ENCODE assay signal across 15 cellular contexts in the genomic region with DNA sequence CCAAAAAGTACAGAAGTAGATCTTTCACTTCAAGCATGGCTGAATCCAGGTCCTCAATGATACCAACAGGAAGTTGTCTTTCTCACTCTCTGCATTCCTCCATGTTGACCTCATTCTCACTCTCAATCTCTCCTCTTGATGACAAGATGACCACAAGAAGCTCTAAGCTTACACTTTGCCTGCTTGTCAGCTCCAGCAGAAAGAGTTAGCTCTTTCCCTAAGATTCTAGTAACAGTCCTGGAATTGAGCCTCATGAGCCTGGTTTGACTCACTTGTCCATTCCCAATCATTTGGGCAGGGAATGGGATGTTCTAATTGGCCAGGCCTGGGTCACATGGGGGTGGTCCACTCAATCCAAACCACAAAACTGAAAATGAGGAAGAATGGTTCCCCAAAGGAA. TPM values are rescaled to one million over a fixed set of nuclear protein-coding genes. Genes with fewer than 3 reads are reported as not detected.
A peak's percentile ranks its signal among the peaks of the same experiment; 100 is the strongest.
DNase-seq lines count a peak whose midpoint lies in the region; ATAC-seq, FAIRE-seq and TF ChIP-seq lines count a peak whose summit lies in the region.
"Had no signal": no experiment of that assay in that cellular context is flagged by ENCODE, and none has a peak within 500 bp of the region (broad histone marks: within the 10 kb centered on the region; RNA-seq: fewer than 3 reads in every experiment).

No MANE protein-coding gene starts in this region.

- CTCF ChIA-PET in H1 (lab: Charles Lee; ENCODE audit: partially characterized antibody): interaction anchor here (4.5 to 5.5 kb wide), 2 partner anchors 22 to 85 kb away, joined by 25 to 38 read pairs; no protein-coding TSS in a partner anchor

- H2BK120ac ChIP-seq in H1 (replicated peaks; ENCODE audit: low read depth, low read length): no peak overlapping the region

- H3K36me3 ChIP-seq in KMS-11 (ENCODE audit: insufficient read depth): no peaks in the 10 kb centered on the region
- H3K36me3 ChIP-seq in H1 (ENCODE audit: control insufficient read depth in 2 of 4, insufficient read depth in 4 of 4, low read length in 3 of 4): no peaks in the 10 kb centered on the region
- H3K36me3 ChIP-seq in osteoblast (ENCODE audit: insufficient read depth, low read length): no peaks in the 10 kb centered on the region
- H3K36me3 ChIP-seq: colonic mucosa, sigmoid colon had no signal

- H2BK15ac ChIP-seq in H1 (ENCODE audit: low read length): peak overlapping the region; percentile 8; the same call in 1 of the 2 replicates

- H3K27me3 ChIP-seq in KMS-11 (ENCODE audit: insufficient read depth, low read depth) (no peaks in the 10 kb centered on the region), H1 (replicated peaks in 1 of 4; ENCODE audit: control insufficient read depth in 3 of 4, extremely low read depth in 1 of 4, insufficient read depth in 3 of 4, low read length in 3 of 4) (no peaks in the 10 kb centered on the region), osteoblast (ENCODE audit: insufficient read depth, low read length) (no peaks in the 10 kb centered on the region)
- H3K27me3 ChIP-seq: colonic mucosa, sigmoid colon had no signal

- FAIRE-seq in H1 (lab: Jason Lieb, UNC) (no peak), HTR-8/SVneo (lab: Jason Lieb, UNC) (no peak)

- DNase-seq in EH (ENCODE audit: low read depth) (peak; percentile 91), H1 (ENCODE audit: low read depth in 1 of 2, low spot score in 2 of 2) (no peak), osteoblast (ENCODE audit: insufficient read length, low spot score, missing footprints) (peak; percentile 95), HTR-8/SVneo (ENCODE audit: insufficient read length, low spot score) (no peak), NK-92 (lab: John Stamatoyannopoulos, UW; ENCODE audit: unreplicated experiment) (no peak)
- DNase-seq: activated naive CD4-positive, alpha-beta T cell treated with anti-CD3 and anti-CD28 coated beads, Interleukin-2, amount 50 U/mL, for 16 hours; Calu3; colonic mucosa; naive B cell; NCI-H187 treated with DMSO at 0.1 percent for 48 hours; NCI-H774 had no signal

- no peak overlapping the region for H2AK5ac ChIP-seq in H1 (ENCODE audit: low read depth, low read length)

- TF ChIP-seq EP300 in H1 (IDR thresholded peaks at IDR 0.05; ENCODE audit: borderline replicate concordance in 1 of 2, low read depth in 2 of 2, low read length in 2 of 2): no peak

- no peak overlapping the region for H3K56ac ChIP-seq in H1 (replicated peaks; ENCODE audit: insufficient read length, low read depth, low read length)

- TF ChIP-seq CTCF in KMS-11 (conservative IDR thresholded peaks at IDR 0.05; ENCODE audit: low read depth, low read length) (no peak), H1 (IDR thresholded peaks at IDR 0.05; ENCODE audit: control extremely low read depth in 1 of 3, insufficient read depth in 1 of 3, low read depth in 1 of 3, low read length in 3 of 3) (no peak), osteoblast (IDR thresholded peaks at IDR 0.05; ENCODE audit: extremely low read depth, low read depth, low read length) (no peak)

- H3K4me2 ChIP-seq in KMS-11: peak overlapping the region; percentile 48
- no peak overlapping the region for H3K4me2 ChIP-seq in H1 (ENCODE audit: insufficient read depth in 1 of 2, low read depth in 2 of 2, low read length in 2 of 2)
- H3K4me2 ChIP-seq in osteoblast (ENCODE audit: insufficient read depth, low read length): peak overlapping the region; percentile 12

- H3K27ac ChIP-seq in KMS-11 (no peak overlapping the region), H1 (ENCODE audit: low read depth, low read length) (no peak overlapping the region), osteoblast (ENCODE audit: low read depth, low read length) (peak overlapping the region; percentile 78)
- H3K27ac ChIP-seq: colonic mucosa, sigmoid colon had no signal

- no peak for TF ChIP-seq RAD21 in H1 (IDR thresholded peaks at IDR 0.05 in 1 of 2, conservative IDR thresholded peaks at IDR 0.05 in 1 of 2; ENCODE audit: low read depth in 2 of 2, low read length in 2 of 2)

- H3K9ac ChIP-seq in KMS-11 (no peak overlapping the region), H1 (replicated peaks in 1 of 4; ENCODE audit: extremely low read depth in 1 of 4, low read depth in 3 of 4, low read length in 3 of 4) (no peak overlapping the region)

- H3K18ac ChIP-seq in H1 (ENCODE audit: extremely low read depth, low read length): no peak overlapping the region

- TF ChIP-seq POLR2A in H1 (IDR thresholded peaks at IDR 0.05; ENCODE audit: control extremely low read depth in 1 of 2, low read depth in 2 of 2, low read length in 2 of 2): no peak

- no peak overlapping the region for H2BK5ac ChIP-seq in H1 (ENCODE audit: low read depth, low read length)

- H2AFZ ChIP-seq in KMS-11 (ENCODE audit: low read depth) (peak overlapping the region; percentile 52; the same call in 1 of the 2 replicates), H1 (ENCODE audit: low read length) (no peak overlapping the region; the same call in 1 of the 2 replicates), osteoblast (ENCODE audit: low read length) (peak overlapping the region; percentile 60)

- peaks cover 7% of the 10 kb centered on the region; the same call in 1 of the 2 replicates for H3K79me1 ChIP-seq in H1 (ENCODE audit: low read depth, low read length)

- POLR2A ChIA-PET in H1 (lab: Charles Lee; ENCODE audit: partially characterized antibody): interaction anchor here (0.9 kb wide), 1 partner anchor 9 kb away, joined by 3 read pairs; no protein-coding TSS in a partner anchor

- H4K5ac ChIP-seq in H1 (ENCODE audit: insufficient read length, low read depth, low read length): no peak overlapping the region

- H3K9me3 ChIP-seq in H1 (ENCODE audit: insufficient read depth in 2 of 2, low read depth in 1 of 2, low read length in 1 of 2): no peaks in the 10 kb centered on the region
- H3K9me3 ChIP-seq in osteoblast (ENCODE audit: low read depth, low read length): no peaks in the 10 kb centered on the region
- H3K9me3 ChIP-seq: colonic mucosa, sigmoid colon had no signal

- no peak overlapping the region for H4K91ac ChIP-seq in H1 (replicated peaks; ENCODE audit: insufficient read length, low read length)

- no peak overlapping the region for H4K8ac ChIP-seq in H1 (ENCODE audit: extremely low read depth, insufficient read depth, low read length)

- H3K79me2 ChIP-seq in KMS-11 (ENCODE audit: insufficient read depth, low read depth) (peaks cover 17% of the 10 kb centered on the region), H1 (ENCODE audit: control insufficient read depth in 1 of 2, insufficient read depth in 2 of 2, low read length in 2 of 2) (peaks cover 13 to 16% of the 10 kb centered on the region in 2 experiments), osteoblast (ENCODE audit: insufficient read depth, low read length) (peaks cover 17% of the 10 kb centered on the region)

- ATAC-seq in HG03565 (IDR thresholded peaks at IDR 0.05; ENCODE audit: unreplicated experiment): no peak
- ATAC-seq: Right ventricle myocardium inferior had no signal

- H2BK20ac ChIP-seq in H1 (ENCODE audit: low read length): no peak overlapping the region

- peaks cover 4% of the 10 kb centered on the region for H3K23me2 ChIP-seq in H1 (ENCODE audit: low read depth, low read length)

- no peak overlapping the region for H2BK12ac ChIP-seq in H1 (ENCODE audit: low read depth, low read length)

- H4K20me1 ChIP-seq in KMS-11 (ENCODE audit: insufficient read depth) (0 out of 2 replicates have a peak, but pooled peaks cover 10% of the 10 kb centered on the region), H1 (replicated peaks in 1 of 2; ENCODE audit: control insufficient read depth in 1 of 2, insufficient read depth in 2 of 2, low read length in 2 of 2) (peaks cover 7 to 8% of the 10 kb centered on the region in 2 experiments), osteoblast (ENCODE audit: insufficient read depth, low read length) (peaks cover 13% of the 10 kb centered on the region)

- H3K23ac ChIP-seq in H1 (ENCODE audit: insufficient read length): no peak overlapping the region

- no peak overlapping the region for H3K4me3 ChIP-seq in KMS-11 (IDR thresholded peaks at IDR 0.05; ENCODE audit: insufficient read depth, low read depth, low read length)
- H3K4me3 ChIP-seq in H1 (ENCODE audit: extremely low read depth in 1 of 4, insufficient read depth in 2 of 4, low read depth in 3 of 4, low read length in 4 of 4): no peak overlapping the region
- H3K4me3 ChIP-seq in osteoblast (ENCODE audit: insufficient read depth, low read length): no peak overlapping the region
- H3K4me3 ChIP-seq: colonic mucosa, sigmoid colon had no signal

- H3K4ac ChIP-seq in H1 (replicated peaks; ENCODE audit: insufficient read length, low read depth, low read length): no peak overlapping the region

- H3K4me1 ChIP-seq in KMS-11 (ENCODE audit: low read depth, poor library complexity, severe bottlenecking) (peaks cover 30% of the 10 kb centered on the region), H1 (replicated peaks in 1 of 4; ENCODE audit: control insufficient read depth in 3 of 4, insufficient read depth in 4 of 4, low read length in 3 of 4) (peaks cover 4 to 9% (median 7%) of the 10 kb centered on the region in 4 experiments; a peak in 6 of 7 replicates), osteoblast (ENCODE audit: insufficient read depth, low read length) (peaks cover 27% of the 10 kb centered on the region)

- no peak overlapping the region for H3K14ac ChIP-seq in H1 (ENCODE audit: insufficient read length)

RNA-seq across cellular contexts. Expression of gene CLTA, which starts 3.3 kb away (rescaled TPM):
- total RNA-seq in H1 (2021; fragmentation: NEBNext Ultra II Directional; extraction: Animal tissue kit (Norgen Biotek cat#: 25700)): 236 and 239 TPM in 2 replicates
- 137 and 146 TPM in 2 replicates for polyA plus RNA-seq in H1 (2011; rRNA removed)
- 239 TPM for polyA plus RNA-seq in H1 (2011; cell fraction: cytosol; rRNA removed)
- polyA plus RNA-seq in H1 (2011; cell fraction: nucleus; rRNA removed): 104 TPM
- polyA plus RNA-seq in H1 (2012, experiment 1 of 2): 235 to 274 TPM (median 252 TPM) in 4 replicates
- polyA plus RNA-seq in H1 (2012, experiment 2 of 2): 360 TPM
- 195 TPM for polyA plus RNA-seq in H1 (2013, experiment 1 of 2)
- 200 TPM for polyA plus RNA-seq in H1 (2013, experiment 2 of 2)
- polyA minus RNA-seq in H1 (2011; rRNA and poly(A)+ RNA removed): 58.9 and 75.6 TPM in 2 replicates
- polyA minus RNA-seq in H1 (2011; cell fraction: cytosol; rRNA and poly(A)+ RNA removed): 112 TPM
- polyA minus RNA-seq in H1 (2011; cell fraction: nucleus; rRNA and poly(A)+ RNA removed): 56.0 TPM
- 253 and 262 TPM in 2 replicates for total RNA-seq in osteoblast

RNA-seq across cellular contexts. Expression of gene CCIN, which starts 18.2 kb away (rescaled TPM):
- total RNA-seq in H1 (2021; fragmentation: NEBNext Ultra II Directional; extraction: Animal tissue kit (Norgen Biotek cat#: 25700)): 0.19 and 0.27 TPM in 2 replicates
- 0.20 and 0.21 TPM in 2 replicates for polyA plus RNA-seq in H1 (2011; rRNA removed)
- 0.19 TPM for polyA plus RNA-seq in H1 (2011; cell fraction: cytosol; rRNA removed)
- 0.74 TPM for polyA plus RNA-seq in H1 (2011; cell fraction: nucleus; rRNA removed)
- 0.12 to 0.19 TPM (median 0.18 TPM) in 3 of 4 replicates, not detected in the other for polyA plus RNA-seq in H1 (2012, experiment 1 of 2)
- 0.08 TPM for polyA plus RNA-seq in H1 (2012, experiment 2 of 2)
- 0.06 TPM for polyA plus RNA-seq in H1 (2013, experiment 1 of 2)
- polyA plus RNA-seq in H1 (2013, experiment 2 of 2): 0.07 TPM
- 1.1 and 1.8 TPM in 2 replicates for polyA minus RNA-seq in H1 (2011; rRNA and poly(A)+ RNA removed)
- polyA minus RNA-seq in H1 (2011; cell fraction: cytosol; rRNA and poly(A)+ RNA removed): not detected
- polyA minus RNA-seq in H1 (2011; cell fraction: nucleus; rRNA and poly(A)+ RNA removed): 0.80 TPM
- 1.2 and 2.2 TPM in 2 replicates for total RNA-seq in osteoblast
- total RNA-seq: Calu3, Right ventricle myocardium inferior had no signal

RNA-seq across cellular contexts. Expression of gene GLIPR2, which starts 50.9 kb away (rescaled TPM):
- 7.9 and 8.9 TPM in 2 replicates for total RNA-seq in H1 (2021; fragmentation: NEBNext Ultra II Directional; extraction: Animal tissue kit (Norgen Biotek cat#: 25700))
- 10.2 and 12.0 TPM in 2 replicates for polyA plus RNA-seq in H1 (2011; rRNA removed)
- polyA plus RNA-seq in H1 (2011; cell fraction: cytosol; rRNA removed): 13.7 TPM
- 7.1 TPM for polyA plus RNA-seq in H1 (2011; cell fraction: nucleus; rRNA removed)
- 11.5 to 15.4 TPM (median 13.1 TPM) in 4 replicates for polyA plus RNA-seq in H1 (2012, experiment 1 of 2)
- 11.8 TPM for polyA plus RNA-seq in H1 (2012, experiment 2 of 2)
- polyA plus RNA-seq in H1 (2013, experiment 1 of 2): 6.2 TPM
- polyA plus RNA-seq in H1 (2013, experiment 2 of 2): 6.2 TPM
- 5.5 and 7.2 TPM in 2 replicates for polyA minus RNA-seq in H1 (2011; rRNA and poly(A)+ RNA removed)
- polyA minus RNA-seq in H1 (2011; cell fraction: cytosol; rRNA and poly(A)+ RNA removed): 4.7 TPM
- polyA minus RNA-seq in H1 (2011; cell fraction: nucleus; rRNA and poly(A)+ RNA removed): 3.7 TPM
- 33.3 and 38.4 TPM in 2 replicates for total RNA-seq in osteoblast

Comparison
In these comparisons a context has a peak if more than half of its experiments do, and no peak if none do; other contexts are left out.
1. DNase-seq: peak in EH (single experiment) and osteoblast (single experiment); none in H1 (0 of 2), HTR-8/SVneo (single experiment) and NK-92 (single experiment).
2. H3K4me2 ChIP-seq: peak in KMS-11 (single experiment) and osteoblast (single experiment); none in H1 (0 of 2).